ENCODE assay signal across 8 cellular contexts in the genomic region with DNA sequence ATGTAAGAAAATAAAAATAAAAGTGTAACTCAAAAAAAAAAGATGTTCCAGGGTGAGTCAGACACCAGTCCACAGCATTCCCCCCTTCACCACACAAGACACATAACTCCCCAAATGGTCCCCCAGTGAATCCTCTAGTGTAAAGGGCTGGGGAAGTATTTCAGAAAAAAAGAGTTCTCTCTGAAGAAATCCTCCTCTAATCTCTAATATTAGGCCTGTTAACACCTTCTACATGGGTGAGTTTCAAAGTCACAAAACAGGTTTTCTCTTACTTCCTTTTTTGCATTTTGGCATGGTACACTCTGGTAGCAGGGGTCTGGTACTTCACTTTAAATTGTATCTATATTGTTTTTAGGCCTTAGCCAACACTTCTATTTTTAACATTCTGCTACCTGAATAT. TPM values are rescaled to one million over a fixed set of nuclear protein-coding genes. Genes with fewer than 3 reads are reported as not detected.
A peak's percentile ranks its signal among the peaks of the same experiment; 100 is the strongest.
DNase-seq lines count a peak whose midpoint lies in the region; ATAC-seq lines count a peak whose summit lies in the region.
"Had no signal": no experiment of that assay in that cellular context is flagged by ENCODE, and none has a peak within 500 bp of the region (broad histone marks: within the 10 kb centered on the region; RNA-seq: fewer than 3 reads in every experiment).

No MANE protein-coding gene starts in this region.

- peaks cover 24 to 88% (median 57%) of the 10 kb centered on the region in 4 donors for H3K4me1 Mint-ChIP-seq in naive thymus-derived CD8-positive, alpha-beta T cell

- H3K4me1 ChIP-seq in SJSA1 (replicated peaks) (peaks cover 77% of the 10 kb centered on the region), aorta (ENCODE audit: control insufficient read depth in 1 of 2, insufficient read depth in 2 of 2, low read length in 2 of 2) (peaks cover 2 to 5% of the 10 kb centered on the region in 2 donors)

- peak in 1 of 2 experiments; percentile 37 for DNase-seq in SJSA1 (ENCODE audit: low read depth in 1 of 2, low spot score in 2 of 2)
- DNase-seq in naive thymus-derived CD8-positive, alpha-beta T cell = no peak
- DNase-seq in left lobe of liver (ENCODE audit: low spot score) = no peak
- DNase-seq in LoVo (ENCODE audit: low spot score) = no peak
- DNase-seq in aorta = no peak
- DNase-seq: activated CD8-positive, alpha-beta memory T cell treated with anti-CD3 and anti-CD28 coated beads, Interleukin-2, amount 50 U/mL, for 4 hours had no signal

- H3K36me3 ChIP-seq in SJSA1 (peaks cover 56% of the 10 kb centered on the region), aorta (ENCODE audit: control insufficient read depth in 1 of 2, insufficient read depth in 2 of 2, low read length in 1 of 2) (peaks cover 0 to 2% of the 10 kb centered on the region in 2 donors)

- POLR2A ChIA-PET in naive thymus-derived CD8-positive, alpha-beta T cell (lab: Charles Lee) = interaction anchor here (0.7 kb wide), 1 partner anchor 732 kb away, joined by 3 read pairs; no protein-coding TSS in a partner anchor

- H3K4me3 ChIP-seq in SJSA1 = no peak overlapping the region
- H3K4me3 ChIP-seq in aorta (ENCODE audit: low read length in 2 of 2) = no peak overlapping the region

- H3K9me3 ChIP-seq in SJSA1 (replicated peaks) (no peaks in the 10 kb centered on the region), aorta (ENCODE audit: control insufficient read depth, low read length) (no peaks in the 10 kb centered on the region)

- peak overlapping the region in 2 of 10 donors; percentile 23 to 44 for H3K4me3 Mint-ChIP-seq in naive thymus-derived CD8-positive, alpha-beta T cell

- no peaks in the 10 kb centered on the region for H3K27me3 ChIP-seq in SJSA1 (replicated peaks)
- H3K27me3 ChIP-seq in aorta (ENCODE audit: control insufficient read depth in 1 of 2, insufficient read depth in 2 of 2, low read length in 1 of 2) = no peaks in the 10 kb centered on the region

- peak overlapping the region; percentile 98 for H3K27ac ChIP-seq in SJSA1
- H3K27ac ChIP-seq in aorta (ENCODE audit: low read depth in 1 of 2, low read length in 2 of 2) = no peak overlapping the region

- intact Hi-C loops in aorta (cut with DNase I) = no loop called here

- no peaks in the 10 kb centered on the region for H3K9me3 Mint-ChIP-seq in naive thymus-derived CD8-positive, alpha-beta T cell

- H3K27me3 Mint-ChIP-seq in naive thymus-derived CD8-positive, alpha-beta T cell = no peaks in the 10 kb centered on the region

- peaks cover 0 to 66% (median 10%) of the 10 kb centered on the region in 3 donors for H3K36me3 Mint-ChIP-seq in naive thymus-derived CD8-positive, alpha-beta T cell

- peak overlapping the region in 8 of 10 donors; percentile 20 to 86 (median 44) for H3K27ac Mint-ChIP-seq in naive thymus-derived CD8-positive, alpha-beta T cell

- ATAC-seq in GM18519 (IDR thresholded peaks at IDR 0.05; ENCODE audit: low FRiP score, unreplicated experiment) = peak; percentile 40
- ATAC-seq in GM21619 (IDR thresholded peaks at IDR 0.05; ENCODE audit: unreplicated experiment) = peak; percentile 39
- peak in 1 of 2 donors; percentile 48 for ATAC-seq in naive thymus-derived CD8-positive, alpha-beta T cell
- ATAC-seq in left lobe of liver = no peak
- ATAC-seq in aorta (ENCODE audit: low FRiP score) = no peak

RNA-seq across cellular contexts. Expression of a gene that starts 28.2 kb away (rescaled TPM):
- total RNA-seq in SJSA1 (2014; rRNA removed; shearing (Covaris generic)) = 141 TPM in 2 replicates
- 10 to 100 TPM; 46.8 to 54.2 TPM for total RNA-seq in naive thymus-derived CD8-positive, alpha-beta T cell
- 10 to 100 TPM in 1 of 3 donors, 1 to 10 TPM in 2; 6.3 to 11.2 (median 7.4) TPM for polyA plus RNA-seq in naive thymus-derived CD8-positive, alpha-beta T cell
- total RNA-seq in left lobe of liver (8.4 TPM), aorta (10 to 100 TPM; 44.8 to 67.8 TPM)
- 10 to 100 TPM; 17.9 to 44.2 TPM for polyA plus RNA-seq in aorta

Comparison
In these comparisons a context has a peak if more than half of its experiments do, and no peak if none do; other contexts are left out.
1. ATAC-seq: peak in GM18519 (single experiment) and GM21619 (single experiment); none in left lobe of liver (single experiment) and aorta (single experiment).